In genomic region chr7:27109533-27110162, GRCh38 we compare ENCODE assay signal across 20 cellular contexts. TPM values are rescaled to one million over a fixed set of nuclear protein-coding genes. Genes with fewer than 3 reads are reported as not detected.
DNase-seq lines count a peak whose midpoint lies in the region; ATAC-seq and TF ChIP-seq lines count a peak whose summit lies in the region.
"Had no signal": no experiment of that assay in that cellular context is flagged by ENCODE, and none has a peak within 500 bp of the region (broad histone marks: within the 10 kb centered on the region; RNA-seq: fewer than 3 reads in every experiment).

No MANE protein-coding gene starts in this region.

- H3K9me3 ChIP-seq in mucosa of stomach (ENCODE audit: control insufficient read depth, low read length) = no peaks in the 10 kb centered on the region
- H3K9me3 ChIP-seq in tibial nerve = no peaks in the 10 kb centered on the region
- H3K9me3 ChIP-seq: BE2C, gastrocnemius medialis, pancreas had no signal

- no peak for DNase-seq in RWPE1 (ENCODE audit: low spot score)
- DNase-seq in endothelial cell (ENCODE audit: low spot score) = no peak
- DNase-seq in tibial nerve (ENCODE audit: low spot score in 2 of 2) = no peak
- no peak for DNase-seq in NCI-H187 (lab: John Stamatoyannopoulos, UW)
- no peak for DNase-seq in NCI-H446 (lab: John Stamatoyannopoulos, UW)
- DNase-seq in activated CD4-positive, alpha-beta T cell treated with anti-CD3 and anti-CD28 coated beads, Interleukin-2, amount 10 ng/mL, durations not matched to agents 7 days and 5 days = no peak
- DNase-seq: activated CD8-positive, alpha-beta memory T cell treated with anti-CD3 and anti-CD28 coated beads, Interleukin-2, amount 50 U/mL, for 4 hours; activated naive CD4-positive, alpha-beta T cell treated with Interleukin-2 at 50 U/mL for 16 hours; BE2C; DMS 273 treated with DMSO at 0.1 percent for 48 hours; effector memory CD4-positive, alpha-beta T cell; gastrocnemius medialis; KBM-7; SHP77 treated with DMSO at 0.1 percent for 48 hours; stimulated activated naive CD8-positive, alpha-beta T cell treated with anti-CD3 and anti-CD28 coated beads, Interleukin-15, Interleukin-2, amounts not matched to agents 100 U/mL and 50 U/mL, for 24 hours; T-helper 2 cell had no signal

- H3K4me3 ChIP-seq in mucosa of stomach (ENCODE audit: low read length) (no peak overlapping the region), tibial nerve (no peak overlapping the region)
- H3K4me3 ChIP-seq: cardiac muscle cell, pancreas had no signal

- H3K36me3 ChIP-seq in mucosa of stomach (ENCODE audit: control insufficient read depth, insufficient read depth, low read length) = no peaks in the 10 kb centered on the region
- H3K36me3 ChIP-seq in tibial nerve = peaks cover 0 to 9% (median 0%) of the 10 kb centered on the region in 3 donors
- H3K36me3 ChIP-seq: BE2C, cardiac muscle cell, gastrocnemius medialis, pancreas had no signal

- peaks cover 40% of the 10 kb centered on the region for H3K4me1 Mint-ChIP-seq in endothelial cell (ENCODE audit: unreplicated experiment)
- no peaks in the 10 kb centered on the region for H3K4me1 Mint-ChIP-seq in activated CD4-positive, alpha-beta T cell treated with anti-CD3 and anti-CD28 coated beads, Interleukin-2, amount 10 ng/mL, durations not matched to agents 7 days and 5 days

- no peaks in the 10 kb centered on the region for H3K27me3 ChIP-seq in mucosa of stomach (ENCODE audit: control insufficient read depth, insufficient read depth, low read length)
- H3K27me3 ChIP-seq in tibial nerve = peaks cover 0 to 63% of the 10 kb centered on the region in 2 donors
- H3K27me3 ChIP-seq: gastrocnemius medialis had no signal

- peaks cover 63% of the 10 kb centered on the region for H3K4me1 ChIP-seq in mucosa of stomach (ENCODE audit: control insufficient read depth, insufficient read depth, low read length)
- H3K4me1 ChIP-seq in tibial nerve = peaks cover 0 to 66% (median 4%) of the 10 kb centered on the region in 4 donors
- H3K4me1 ChIP-seq: BE2C, pancreas had no signal

- peak overlapping the region; percentile 83 for H3K9ac ChIP-seq in mucosa of stomach (ENCODE audit: low read length)

- POLR2A ChIA-PET in RWPE1 (lab: Yijun Ruan, JAX; ENCODE audit: low non-redundant PET) = no interaction called here
- POLR2A ChIA-PET in activated CD4-positive, alpha-beta T cell treated with anti-CD3 and anti-CD28 coated beads, Interleukin-2, amount 10 ng/mL, durations not matched to agents 7 days and 5 days (lab: Charles Lee) = no interaction called here

- 93 to 94% methylated on average over 3 of the region's 3 CpGs for WGBS in tibial nerve, 2 donors

- H3K27ac ChIP-seq in RWPE1 = peak overlapping the region; percentile 92
- H3K27ac ChIP-seq in tibial nerve = peak overlapping the region in 3 of 4 donors; percentile 68 to 77 (median 68)
- H3K27ac ChIP-seq: cardiac muscle cell had no signal

- H3K36me3 Mint-ChIP-seq in endothelial cell (ENCODE audit: low read depth, unreplicated experiment) = no peaks in the 10 kb centered on the region
- no peaks in the 10 kb centered on the region for H3K36me3 Mint-ChIP-seq in activated CD4-positive, alpha-beta T cell treated with anti-CD3 and anti-CD28 coated beads, Interleukin-2, amount 10 ng/mL, durations not matched to agents 7 days and 5 days (ENCODE audit: low read depth)

- H3K27ac Mint-ChIP-seq in endothelial cell (ENCODE audit: unreplicated experiment) = no peak overlapping the region
- H3K27ac Mint-ChIP-seq in activated CD4-positive, alpha-beta T cell treated with anti-CD3 and anti-CD28 coated beads, Interleukin-2, amount 10 ng/mL, durations not matched to agents 7 days and 5 days = no peak overlapping the region

- no peaks in the 10 kb centered on the region for H3K9me3 Mint-ChIP-seq in endothelial cell (ENCODE audit: unreplicated experiment)
- no peaks in the 10 kb centered on the region for H3K9me3 Mint-ChIP-seq in activated CD4-positive, alpha-beta T cell treated with anti-CD3 and anti-CD28 coated beads, Interleukin-2, amount 10 ng/mL, durations not matched to agents 7 days and 5 days

- no peak for ATAC-seq in GM19397 (IDR thresholded peaks at IDR 0.05; ENCODE audit: unreplicated experiment)
- ATAC-seq: gastrocnemius medialis; stimulated activated naive CD8-positive, alpha-beta T cell treated with anti-CD3 and anti-CD28 coated beads, Interleukin-15, Interleukin-2, amounts not matched to agents 100 U/mL and 50 U/mL, for 24 hours had no signal

- H3K4me3 Mint-ChIP-seq in endothelial cell (ENCODE audit: unreplicated experiment) = peak overlapping the region; percentile 65
- H3K4me3 Mint-ChIP-seq in activated CD4-positive, alpha-beta T cell treated with anti-CD3 and anti-CD28 coated beads, Interleukin-2, amount 10 ng/mL, durations not matched to agents 7 days and 5 days = no peak overlapping the region

- TF ChIP-seq EP300 in tibial nerve (IDR thresholded peaks at IDR 0.05) = no peak

- TF ChIP-seq CTCF in RWPE1 (conservative IDR thresholded peaks at IDR 0.05; ENCODE audit: low read depth) = no peak
- TF ChIP-seq CTCF in endothelial cell (IDR thresholded peaks at IDR 0.05; ENCODE audit: unreplicated experiment) = no peak
- no peak for TF ChIP-seq CTCF in tibial nerve (IDR thresholded peaks at IDR 0.05)

- H3K27me3 Mint-ChIP-seq in endothelial cell (ENCODE audit: unreplicated experiment) = peaks cover 42% of the 10 kb centered on the region
- peaks cover 14% of the 10 kb centered on the region for H3K27me3 Mint-ChIP-seq in activated CD4-positive, alpha-beta T cell treated with anti-CD3 and anti-CD28 coated beads, Interleukin-2, amount 10 ng/mL, durations not matched to agents 7 days and 5 days

- CTCF ChIA-PET in RWPE1 (lab: Yijun Ruan, JAX) = no interaction called here
- CTCF ChIA-PET in activated CD4-positive, alpha-beta T cell treated with anti-CD3 and anti-CD28 coated beads, Interleukin-2, amount 10 ng/mL, durations not matched to agents 7 days and 5 days (lab: Charles Lee) = no interaction called here

- TF ChIP-seq POLR2A in tibial nerve (IDR thresholded peaks at IDR 0.05) = no peak

RNA-seq across cellular contexts. Expression of gene HOXA2, which starts 7.2 kb away (rescaled TPM):
- total RNA-seq in endothelial cell (ENCODE audit: unreplicated experiment) (1.1 TPM), tibial nerve (1 to 10 TPM; 2.5 to 5.9 (median 5.2) TPM)
- not detected for total RNA-seq in activated CD4-positive, alpha-beta T cell treated with anti-CD3 and anti-CD28 coated beads, Interleukin-2, amount 10 ng/mL, durations not matched to agents 7 days and 5 days

RNA-seq across cellular contexts. Expression of gene HOXA1, which starts 13.8 kb away (rescaled TPM):
- total RNA-seq in endothelial cell (ENCODE audit: unreplicated experiment) (3.5 TPM), tibial nerve (1 to 10 TPM in 2 of 4 donors, under 1 TPM in 2; 0.44 to 2.1 (median 1.2) TPM)
- under 1 TPM; 0.22 to 0.58 TPM for total RNA-seq in activated CD4-positive, alpha-beta T cell treated with anti-CD3 and anti-CD28 coated beads, Interleukin-2, amount 10 ng/mL, durations not matched to agents 7 days and 5 days

RNA-seq across cellular contexts. Expression of gene HOXA4, which starts 20.9 kb away (rescaled TPM):
- total RNA-seq in endothelial cell (ENCODE audit: unreplicated experiment) = 0.31 TPM
- 1 to 10 TPM; 4.4 to 6.3 (median 4.7) TPM for total RNA-seq in tibial nerve
- total RNA-seq in activated CD4-positive, alpha-beta T cell treated with anti-CD3 and anti-CD28 coated beads, Interleukin-2, amount 10 ng/mL, durations not matched to agents 7 days and 5 days = under 1 TPM in 1 of 2 experiments, not detected in 1; 0.25 TPM
- total RNA-seq: cardiac muscle cell had no signal

RNA-seq across cellular contexts. Expression of gene HOXA5, which starts 33.8 kb away (rescaled TPM):
- total RNA-seq in endothelial cell (ENCODE audit: unreplicated experiment) = 0.59 TPM
- 10 to 100 TPM; 12.0 to 25.9 (median 16.6) TPM for total RNA-seq in tibial nerve
- not detected for total RNA-seq in activated CD4-positive, alpha-beta T cell treated with anti-CD3 and anti-CD28 coated beads, Interleukin-2, amount 10 ng/mL, durations not matched to agents 7 days and 5 days
- total RNA-seq: cardiac muscle cell had no signal

RNA-seq across cellular contexts. Expression of gene HOXA6, which starts 37.9 kb away (rescaled TPM):
- total RNA-seq in endothelial cell (ENCODE audit: unreplicated experiment) = not detected
- 10 to 100 TPM; 11.1 to 30.9 (median 18.7) TPM for total RNA-seq in tibial nerve
- not detected for total RNA-seq in activated CD4-positive, alpha-beta T cell treated with anti-CD3 and anti-CD28 coated beads, Interleukin-2, amount 10 ng/mL, durations not matched to agents 7 days and 5 days
- total RNA-seq: cardiac muscle cell had no signal
